Comparison of ENCODE assay signal across 8 cellular contexts in the genomic region with DNA sequence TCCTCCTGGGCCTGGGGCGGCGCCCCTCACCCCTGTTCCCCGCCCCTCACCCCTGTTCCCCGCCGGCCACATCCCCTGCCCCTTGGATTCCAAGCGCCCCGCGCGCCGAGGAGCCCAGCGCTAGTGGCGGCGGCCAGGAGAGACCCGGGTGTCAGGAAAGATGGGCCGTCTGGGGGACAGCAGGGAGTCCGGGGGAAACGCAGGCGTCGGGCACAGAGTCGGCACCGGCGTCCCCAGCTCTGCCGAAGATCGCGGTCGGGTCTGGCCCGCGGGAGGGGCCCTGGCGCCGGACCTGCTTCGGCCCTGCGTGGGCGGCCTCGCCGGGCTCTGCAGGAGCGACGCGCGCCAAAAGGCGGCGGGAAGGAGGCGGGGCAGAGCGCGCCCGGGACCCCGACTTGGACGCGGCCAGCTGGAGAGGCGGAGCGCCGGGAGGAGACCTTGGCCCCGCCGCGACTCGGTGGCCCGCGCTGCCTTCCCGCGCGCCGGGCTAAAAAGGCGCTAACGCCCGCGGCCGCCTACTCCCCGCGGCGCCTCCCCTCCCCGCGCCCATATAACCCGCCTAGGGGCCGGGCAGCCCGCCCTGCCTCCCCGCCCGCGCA. TPM values are rescaled to one million over a fixed set of nuclear protein-coding genes. Genes with fewer than 3 reads are reported as not detected.
DNase-seq lines count a peak whose midpoint lies in the region; ATAC-seq and TF ChIP-seq lines count a peak whose summit lies in the region.

A gene (plus strand): TSS at position 578 of the 599 bp plus-strand sequence. CDS start 29,850 bp downstream, outside the sequence.

- TF ChIP-seq POLR2A in suprapubic skin (IDR thresholded peaks at IDR 0.05): no peak

- no peak for TF ChIP-seq CTCF in suprapubic skin (IDR thresholded peaks at IDR 0.05)

- H3K27me3 ChIP-seq in SJSA1 (replicated peaks) (peaks cover 29% of the 10 kb centered on the region), right cardiac atrium (ENCODE audit: control insufficient read depth, insufficient read depth) (no peaks in the 10 kb centered on the region), suprapubic skin (peaks cover 69% of the 10 kb centered on the region)

- ATAC-seq in GM21717 (IDR thresholded peaks at IDR 0.05; ENCODE audit: unreplicated experiment) (peak; percentile 24), right cardiac atrium (peak; percentile 7 to 8), GM18502 (IDR thresholded peaks at IDR 0.05; ENCODE audit: poor library complexity, unreplicated experiment) (no peak)

- DNase-seq in COR-L47 (lab: John Stamatoyannopoulos, UW) (peak; percentile 62), SJSA1 (ENCODE audit: low read depth in 1 of 2, low spot score in 2 of 2) (peak in 1 of 2 experiments; percentile 32), right cardiac atrium (peak in 2 of 3 donors; percentile 69 to 71), suprapubic skin (ENCODE audit: low spot score in 2 of 2) (peak in 1 of 2 donors; percentile 54), hypothalamus (lab: John Stamatoyannopoulos, UW) (no peak), dermis blood vessel endothelial cell (no peak)

- peak within 1 kb of the TSS; percentile 52 for H3K4me3 ChIP-seq in SJSA1
- H3K4me3 ChIP-seq in right cardiac atrium (ENCODE audit: low read length): peak within 1 kb of the TSS; percentile 8
- peak within 1 kb of the TSS; percentile 50 for H3K4me3 ChIP-seq in suprapubic skin

- WGBS in right cardiac atrium: under 1% methylated on average over 77 of the region's 77 CpGs
- whole genome bisulfite sequencing in suprapubic skin: 0% methylated on average over 1 of the region's 77 CpGs

- H3K9me3 ChIP-seq in SJSA1 (replicated peaks) (peaks cover 7% of the 10 kb centered on the region), right cardiac atrium (ENCODE audit: control insufficient read depth, low read length) (no peaks in the 10 kb centered on the region), suprapubic skin (no peaks in the 10 kb centered on the region)

- H3K36me3 ChIP-seq in SJSA1 (peaks cover 5% of the 10 kb centered on the region), suprapubic skin (peaks cover 4% of the 10 kb centered on the region)

- H3K4me1 ChIP-seq in SJSA1 (replicated peaks) (peaks cover 14% of the 10 kb centered on the region), right cardiac atrium (ENCODE audit: control insufficient read depth, insufficient read depth, low read length) (no peaks in the 10 kb centered on the region), suprapubic skin (peaks cover 43% of the 10 kb centered on the region)

- no peak for TF ChIP-seq EP300 in suprapubic skin (IDR thresholded peaks at IDR 0.05)

- H3K27ac ChIP-seq in SJSA1: no peak within 1 kb of the TSS
- no peak within 1 kb of the TSS for H3K27ac ChIP-seq in right cardiac atrium (ENCODE audit: low read length)
- no peak within 1 kb of the TSS for H3K27ac ChIP-seq in suprapubic skin

- intact Hi-C loops in right cardiac atrium (cut with DNase I): no loop called here

RNA-seq across cellular contexts. Expression of the gene that starts here (rescaled TPM):
- 2.2 and 3.4 TPM in 2 replicates for total RNA-seq in SJSA1 (2014; rRNA removed; shearing (Covaris generic))
- total RNA-seq in right cardiac atrium (under 1 TPM in 1 of 4 donors, not detected in 3; 0.18 TPM), suprapubic skin (10 to 100 TPM in 3 of 4 donors, 1 to 10 TPM in 1; 8.8 to 24.7 (median 16.9) TPM), dermis blood vessel endothelial cell (not detected in 2 replicates)
- polyA plus RNA-seq in right cardiac atrium: 0.07 TPM

Comparison
In these comparisons a context has a peak if more than half of its experiments do, and no peak if none do; other contexts are left out.
1. Peak in DNase-seq, ATAC-seq and H3K4me3 ChIP-seq in right cardiac atrium; RNA of the gene not detected or under 1 TPM.